In the genomic region with DNA sequence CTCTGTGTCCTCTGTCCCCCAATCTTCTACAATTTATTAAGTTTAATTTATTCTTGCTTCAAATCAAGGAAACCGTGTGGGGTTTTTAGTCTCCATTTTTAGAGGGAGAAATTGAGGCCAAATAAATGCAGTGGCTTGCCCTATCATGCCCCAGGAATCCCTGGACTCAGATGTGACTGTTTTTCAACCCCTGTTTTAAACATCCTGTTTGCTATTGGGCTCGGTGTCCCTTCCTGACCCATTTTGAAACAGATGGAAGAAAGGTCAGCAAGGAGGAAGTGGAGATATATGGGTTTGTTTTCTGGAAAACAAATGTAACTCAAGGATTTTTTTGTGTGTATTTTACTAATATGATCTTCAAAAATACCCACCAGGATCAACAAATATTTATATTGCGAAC, we compare ENCODE assay signal across 20 cellular contexts.
DNase-seq lines count a peak whose midpoint lies in the region; ATAC-seq, FAIRE-seq and TF ChIP-seq lines count a peak whose summit lies in the region.
"Had no signal": no experiment of that assay in that cellular context is flagged by ENCODE, and none has a peak within 500 bp of the region (broad histone marks: within the 10 kb centered on the region; RNA-seq: fewer than 3 reads in every experiment).

No MANE protein-coding gene starts in this region.

- H3K9me1 ChIP-seq in IMR-90 (ENCODE audit: insufficient read depth, low read length) (peaks cover 3% of the 10 kb centered on the region), keratinocyte (ENCODE audit: control insufficient read depth, extremely low read depth, insufficient read depth, low read length) (no peaks in the 10 kb centered on the region)

- H4K91ac ChIP-seq in IMR-90 (ENCODE audit: insufficient read depth, low read depth, low read length) (no peak overlapping the region), neuronal stem cell (ENCODE audit: low read depth, low read length, poor library complexity) (no peak overlapping the region)

- TF ChIP-seq CTCF in IMR-90 (conservative IDR thresholded peaks at IDR 0.05; ENCODE audit: low read depth, low read length) (no peak), keratinocyte (optimal IDR thresholded peaks at IDR 0.05 in 1 of 3, IDR thresholded peaks at IDR 0.05 in 1 of 3, conservative IDR thresholded peaks at IDR 0.05 in 1 of 3; ENCODE audit: extremely low read depth in 1 of 3, insufficient read depth in 2 of 3, low read length in 3 of 3) (no peak)

- DNase-seq in EH (ENCODE audit: low read depth) (peak; percentile 45), IMR-90 (no peak), keratinocyte (ENCODE audit: low read depth, low spot score) (no peak), neuronal stem cell (ENCODE audit: low spot score) (no peak)
- no peak for DNase-seq in activated effector memory CD4-positive, alpha-beta T cell treated with Interleukin-2 at 50 U/mL for 16 hours
- DNase-seq in effector CD8-positive, alpha-beta T cell (lab: John Stamatoyannopoulos, UW) = no peak
- DNase-seq in activated naive CD4-positive, alpha-beta T cell treated with anti-CD3 and anti-CD28 coated beads, Interleukin-2, amount 10 ng/mL, durations not matched to agents 7 days and 5 days = no peak
- DNase-seq: C1 segment of cervical spinal cord; CD8-positive, alpha-beta memory T cell; GF-D8; KG1; NCI-H1048; NCI-H1436; NCI-H2029; NCI-H2171; NCI-H526; PC-9; SJCRH30 had no signal

- no peak overlapping the region; the same call in 1 of the 2 replicates for H3K4ac ChIP-seq in IMR-90 (ENCODE audit: low read depth, low read length)
- H3K4ac ChIP-seq in neuronal stem cell (ENCODE audit: low read length) = no peak overlapping the region

- H3K4me2 ChIP-seq in IMR-90 (ENCODE audit: low read depth, low read length) = no peak overlapping the region; the same call in 1 of the 2 replicates
- H3K4me2 ChIP-seq in keratinocyte (ENCODE audit: control insufficient read depth, extremely low read depth, insufficient read depth, low read depth, low read length) = no peak overlapping the region
- no peak overlapping the region for H3K4me2 ChIP-seq in neuronal stem cell (ENCODE audit: insufficient read depth, low read length, poor library complexity, severe bottlenecking)
- H3K4me2 ChIP-seq: PC-9 had no signal

- H3K9ac ChIP-seq in IMR-90 (ENCODE audit: low read depth, low read length) (no peak overlapping the region), keratinocyte (ENCODE audit: control insufficient read depth, extremely low read depth, insufficient read depth, low read length) (no peak overlapping the region), neuronal stem cell (ENCODE audit: low read depth, low read length, poor library complexity) (no peak overlapping the region)

- H4K5ac ChIP-seq in IMR-90 (ENCODE audit: low read depth, low read length) = no peak overlapping the region

- H2BK120ac ChIP-seq in IMR-90 (ENCODE audit: low read depth, low read length) (peak overlapping the region; percentile 50; the same call in 1 of the 2 replicates), neuronal stem cell (ENCODE audit: low read depth, low read length) (no peak overlapping the region)

- no peaks in the 10 kb centered on the region for H3K4me1 Mint-ChIP-seq in activated naive CD4-positive, alpha-beta T cell treated with anti-CD3 and anti-CD28 coated beads, Interleukin-2, amount 10 ng/mL, durations not matched to agents 7 days and 5 days
- H3K4me1 Mint-ChIP-seq: CD8-positive, alpha-beta memory T cell had no signal

- H3K27me3 ChIP-seq in IMR-90 (ENCODE audit: control insufficient read depth, insufficient read depth, low read length) (no peaks in the 10 kb centered on the region), keratinocyte (ENCODE audit: control insufficient read depth, extremely low read depth, insufficient read depth, low read length) (no peaks in the 10 kb centered on the region), neuronal stem cell (ENCODE audit: control insufficient read depth in 3 of 3, insufficient read depth in 3 of 3, low read depth in 1 of 3, low read length in 3 of 3) (no peaks in the 10 kb centered on the region)
- H3K27me3 ChIP-seq: SJCRH30 had no signal

- H3K27ac ChIP-seq in IMR-90 (ENCODE audit: insufficient read depth, low read length) (no peak overlapping the region), keratinocyte (ENCODE audit: control insufficient read depth, insufficient read depth, low read length) (no peak overlapping the region), neuronal stem cell (replicated peaks; ENCODE audit: low read length) (no peak overlapping the region)
- H3K27ac ChIP-seq: PC-9, RWPE1, SJCRH30 had no signal

- in situ Hi-C loops in IMR-90 (cut with MboI; ENCODE audit: low sequenced_read_pairs) = no loop called here

- H3K9me3 ChIP-seq in IMR-90 (ENCODE audit: control insufficient read depth, insufficient read depth, low read length) (no peaks in the 10 kb centered on the region), keratinocyte (ENCODE audit: control insufficient read depth, low read depth, low read length) (no peaks in the 10 kb centered on the region), neuronal stem cell (replicated peaks in 1 of 2; ENCODE audit: control insufficient read depth in 2 of 2, insufficient read depth in 1 of 2, low read depth in 1 of 2, low read length in 2 of 2) (no peaks in the 10 kb centered on the region)
- H3K9me3 ChIP-seq: HAP-1, SJCRH30 had no signal

- H4K20me1 ChIP-seq in IMR-90 (ENCODE audit: insufficient read depth, low read length) (no peaks in the 10 kb centered on the region), keratinocyte (ENCODE audit: control insufficient read depth, extremely low read depth, insufficient read depth, low read length) (no peaks in the 10 kb centered on the region)

- 0 out of 2 replicates have a peak overlapping the region, but pooled peaks have one; percentile 29 for H2BK20ac ChIP-seq in IMR-90 (ENCODE audit: low read depth, low read length)

- peaks cover 7% of the 10 kb centered on the region for H3K4me1 ChIP-seq in IMR-90 (ENCODE audit: control insufficient read depth, insufficient read depth, low read length)
- H3K4me1 ChIP-seq in keratinocyte (ENCODE audit: control insufficient read depth, extremely low read depth, insufficient read depth, low read length) = no peaks in the 10 kb centered on the region
- H3K4me1 ChIP-seq in neuronal stem cell (ENCODE audit: control insufficient read depth in 2 of 2, insufficient read depth in 1 of 2, low read depth in 1 of 2, low read length in 2 of 2) = peaks cover 2 to 3% of the 10 kb centered on the region in 2 donors
- H3K4me1 ChIP-seq: HAP-1 had no signal

- no peak overlapping the region for H3K27ac Mint-ChIP-seq in activated naive CD4-positive, alpha-beta T cell treated with anti-CD3 and anti-CD28 coated beads, Interleukin-2, amount 10 ng/mL, durations not matched to agents 7 days and 5 days
- H3K27ac Mint-ChIP-seq: CD8-positive, alpha-beta memory T cell had no signal

- no peak overlapping the region for H3K23ac ChIP-seq in IMR-90 (ENCODE audit: low read depth, low read length)
- no peak overlapping the region for H3K23ac ChIP-seq in neuronal stem cell (ENCODE audit: low read depth, low read length, poor library complexity)

- no peaks in the 10 kb centered on the region for H3K79me1 ChIP-seq in IMR-90 (ENCODE audit: low read depth in 1 of 2, low read length in 2 of 2)
- no peaks in the 10 kb centered on the region for H3K79me1 ChIP-seq in neuronal stem cell (ENCODE audit: low read depth, low read length)

- H2AK5ac ChIP-seq in IMR-90 (ENCODE audit: low read depth, low read length) (no peak overlapping the region), neuronal stem cell (ENCODE audit: low read depth, low read length) (no peak overlapping the region)

- H3K36me3 ChIP-seq in IMR-90 (ENCODE audit: control insufficient read depth, insufficient read depth, low read length) (no peaks in the 10 kb centered on the region), keratinocyte (ENCODE audit: control insufficient read depth in 2 of 2, extremely low read depth in 1 of 2, insufficient read depth in 2 of 2, low read length in 2 of 2) (no peaks in the 10 kb centered on the region), neuronal stem cell (replicated peaks in 1 of 2; ENCODE audit: control insufficient read depth in 2 of 2, insufficient read depth in 2 of 2, low read length in 2 of 2) (no peaks in the 10 kb centered on the region)
- H3K36me3 ChIP-seq: HAP-1, SJCRH30 had no signal

- H4K8ac ChIP-seq in IMR-90 (ENCODE audit: low read depth in 2 of 2, low read length in 2 of 2) (0 out of 4 replicates have a peak overlapping the region, but pooled peaks of 1 of the 2 experiments have one; percentile 73), neuronal stem cell (ENCODE audit: low read depth, low read length) (no peak overlapping the region)

- H3K4me3 ChIP-seq in IMR-90 (ENCODE audit: insufficient read depth, low read depth, low read length) (no peak overlapping the region), keratinocyte (ENCODE audit: control insufficient read depth in 2 of 3, extremely low read depth in 1 of 3, insufficient read depth in 2 of 3, low read depth in 1 of 3, low read length in 3 of 3) (no peak overlapping the region), neuronal stem cell (ENCODE audit: low read length in 2 of 2) (no peak overlapping the region)
- H3K4me3 ChIP-seq: HAP-1, PC-9, SJCRH30 had no signal

- no TSS peak for BruUV-seq in IMR-90 (replicated peaks; lab: Mats Ljungman, UMichigan)

- intact Hi-C loops in IMR-90 (cut with micrococcal nuclease) = no loop called here

- H2BK15ac ChIP-seq in IMR-90 (ENCODE audit: low read depth, low read length) = no peak overlapping the region
- H2BK15ac ChIP-seq in neuronal stem cell (ENCODE audit: low read length) = no peak overlapping the region

- POLR2A ChIA-PET in IMR-90 (lab: Charles Lee; ENCODE audit: unreplicated experiment) = no interaction called here

- H3K36me3 Mint-ChIP-seq in activated naive CD4-positive, alpha-beta T cell treated with anti-CD3 and anti-CD28 coated beads, Interleukin-2, amount 10 ng/mL, durations not matched to agents 7 days and 5 days = no peaks in the 10 kb centered on the region
- H3K36me3 Mint-ChIP-seq: CD8-positive, alpha-beta memory T cell had no signal

- CTCF ChIA-PET in IMR-90 (lab: Yijun Ruan, JAX) = no interaction called here
- CTCF ChIA-PET in activated naive CD4-positive, alpha-beta T cell treated with anti-CD3 and anti-CD28 coated beads, Interleukin-2, amount 10 ng/mL, durations not matched to agents 7 days and 5 days (lab: Charles Lee) = no interaction called here

- no CpG with 5 or more reads among the region's 3 CpGs for WGBS in IMR-90 (ENCODE audit: extremely low coverage in 2 of 2, insufficient read length in 1 of 2), 2 experiments
- no CpG with 5 or more reads among the region's 3 CpGs for WGBS in neuronal stem cell (ENCODE audit: extremely low coverage in 2 of 2, insufficient read length in 2 of 2, insufficient replicate concordance in 1 of 2), 2 donors

- TF ChIP-seq RAD21 in IMR-90 (IDR thresholded peaks at IDR 0.05; ENCODE audit: low read length) = no peak

- TF ChIP-seq POLR2A in IMR-90 (IDR thresholded peaks at IDR 0.05; ENCODE audit: low read depth, low read length) = no peak

- peak overlapping the region; percentile 71; the same call in 1 of the 2 replicates for H3K18ac ChIP-seq in IMR-90 (ENCODE audit: low read depth, low read length)
- H3K18ac ChIP-seq in neuronal stem cell (ENCODE audit: low read length) = no peak overlapping the region

- no peak overlapping the region for H3K4me3 Mint-ChIP-seq in activated naive CD4-positive, alpha-beta T cell treated with anti-CD3 and anti-CD28 coated beads, Interleukin-2, amount 10 ng/mL, durations not matched to agents 7 days and 5 days
- H3K4me3 Mint-ChIP-seq: CD8-positive, alpha-beta memory T cell had no signal

- no peak overlapping the region for H3K56ac ChIP-seq in IMR-90 (ENCODE audit: extremely low read depth, insufficient read depth, low read length)

- H3K79me2 ChIP-seq in keratinocyte (ENCODE audit: control insufficient read depth, insufficient read depth, low read length) = no peaks in the 10 kb centered on the region

- no peak overlapping the region for H2AK9ac ChIP-seq in IMR-90 (replicated peaks; ENCODE audit: low read depth, low read length, poor library complexity)

- peaks cover 2% of the 10 kb centered on the region for H3K9me3 Mint-ChIP-seq in activated naive CD4-positive, alpha-beta T cell treated with anti-CD3 and anti-CD28 coated beads, Interleukin-2, amount 10 ng/mL, durations not matched to agents 7 days and 5 days

- dilution Hi-C loops in IMR-90 (cut with HindIII; ENCODE audit: low sequenced_read_pairs, unreplicated experiment) (no loop called here), keratinocyte (cut with MboI; ENCODE audit: extremely low pct_ligation_motif_present, low sequenced_read_pairs) (no loop called here)

- H2BK12ac ChIP-seq in neuronal stem cell (ENCODE audit: low read length) = no peak overlapping the region

- H2BK5ac ChIP-seq in IMR-90 (ENCODE audit: low read depth, low read length, poor library complexity, severe bottlenecking) (no peak overlapping the region), neuronal stem cell (ENCODE audit: low read length) (no peak overlapping the region)

- peaks cover 4% of the 10 kb centered on the region for H3K27me3 Mint-ChIP-seq in activated naive CD4-positive, alpha-beta T cell treated with anti-CD3 and anti-CD28 coated beads, Interleukin-2, amount 10 ng/mL, durations not matched to agents 7 days and 5 days

- no peak for FAIRE-seq in keratinocyte (lab: Jason Lieb, UNC)

- H2AFZ ChIP-seq in IMR-90 (replicated peaks; ENCODE audit: low read length, poor library complexity) = no peak overlapping the region
- peak overlapping the region; percentile 38 for H2AFZ ChIP-seq in keratinocyte (ENCODE audit: control insufficient read depth, low read length)
- peak overlapping the region; percentile 8 for H2AFZ ChIP-seq in neuronal stem cell (ENCODE audit: low read length)
- H2AFZ ChIP-seq: PC-9 had no signal

- H3K14ac ChIP-seq in IMR-90 (replicated peaks; ENCODE audit: low read depth, low read length) (0 out of 2 replicates have a peak overlapping the region, but pooled peaks have one; percentile 35), neuronal stem cell (ENCODE audit: low read length) (no peak overlapping the region)

- ATAC-seq in IMR-90 (ENCODE audit: low read depth) = peak; percentile 32; the same call in 1 of the 2 replicates
